1 cellular context compared by ENCODE assay signal in the genomic region with DNA sequence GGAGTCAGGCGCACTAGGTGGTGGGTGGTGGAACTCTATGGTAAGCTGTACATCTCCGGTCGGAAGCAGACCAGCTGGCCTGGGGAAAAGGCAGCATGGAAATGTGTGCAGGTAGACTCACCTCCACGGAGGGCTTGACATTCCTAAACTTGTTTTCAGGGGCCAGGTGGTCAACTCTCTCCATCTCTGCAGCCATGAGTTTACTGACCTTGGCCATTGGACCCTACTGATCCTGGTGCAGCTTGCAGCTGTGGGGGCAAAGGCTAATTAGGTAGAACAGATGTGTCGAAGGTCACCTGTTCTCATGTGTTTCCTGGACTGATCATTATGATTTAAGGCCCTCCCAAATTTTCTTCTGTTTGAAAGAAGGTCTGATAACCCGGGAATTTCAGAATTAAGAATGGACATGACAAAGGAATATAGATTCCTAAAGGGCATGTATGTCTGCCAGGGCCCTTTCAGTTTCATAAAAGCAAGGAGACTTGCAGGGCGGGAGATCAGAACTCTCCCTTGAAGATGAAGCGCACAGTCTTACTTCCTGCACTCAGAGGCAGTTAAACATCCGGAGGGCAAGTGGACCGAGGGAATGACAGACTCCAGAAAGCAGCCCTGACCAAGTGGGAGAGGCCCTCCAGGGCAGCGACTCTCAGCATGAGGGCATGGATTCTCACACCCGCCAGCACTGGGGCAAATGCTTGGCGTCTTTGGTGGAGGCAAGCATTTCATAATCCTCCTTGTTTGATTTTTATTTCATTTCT.
TF ChIP-seq lines count a peak whose summit lies in the region.

No MANE protein-coding gene starts in this region.

TF ChIP-seq in HepG2, 621 proteins besides CTCF, POLR2A, EP300 and RAD21 (continued from another document and continues in another):
- TF ChIP-seq, protein P1, sequence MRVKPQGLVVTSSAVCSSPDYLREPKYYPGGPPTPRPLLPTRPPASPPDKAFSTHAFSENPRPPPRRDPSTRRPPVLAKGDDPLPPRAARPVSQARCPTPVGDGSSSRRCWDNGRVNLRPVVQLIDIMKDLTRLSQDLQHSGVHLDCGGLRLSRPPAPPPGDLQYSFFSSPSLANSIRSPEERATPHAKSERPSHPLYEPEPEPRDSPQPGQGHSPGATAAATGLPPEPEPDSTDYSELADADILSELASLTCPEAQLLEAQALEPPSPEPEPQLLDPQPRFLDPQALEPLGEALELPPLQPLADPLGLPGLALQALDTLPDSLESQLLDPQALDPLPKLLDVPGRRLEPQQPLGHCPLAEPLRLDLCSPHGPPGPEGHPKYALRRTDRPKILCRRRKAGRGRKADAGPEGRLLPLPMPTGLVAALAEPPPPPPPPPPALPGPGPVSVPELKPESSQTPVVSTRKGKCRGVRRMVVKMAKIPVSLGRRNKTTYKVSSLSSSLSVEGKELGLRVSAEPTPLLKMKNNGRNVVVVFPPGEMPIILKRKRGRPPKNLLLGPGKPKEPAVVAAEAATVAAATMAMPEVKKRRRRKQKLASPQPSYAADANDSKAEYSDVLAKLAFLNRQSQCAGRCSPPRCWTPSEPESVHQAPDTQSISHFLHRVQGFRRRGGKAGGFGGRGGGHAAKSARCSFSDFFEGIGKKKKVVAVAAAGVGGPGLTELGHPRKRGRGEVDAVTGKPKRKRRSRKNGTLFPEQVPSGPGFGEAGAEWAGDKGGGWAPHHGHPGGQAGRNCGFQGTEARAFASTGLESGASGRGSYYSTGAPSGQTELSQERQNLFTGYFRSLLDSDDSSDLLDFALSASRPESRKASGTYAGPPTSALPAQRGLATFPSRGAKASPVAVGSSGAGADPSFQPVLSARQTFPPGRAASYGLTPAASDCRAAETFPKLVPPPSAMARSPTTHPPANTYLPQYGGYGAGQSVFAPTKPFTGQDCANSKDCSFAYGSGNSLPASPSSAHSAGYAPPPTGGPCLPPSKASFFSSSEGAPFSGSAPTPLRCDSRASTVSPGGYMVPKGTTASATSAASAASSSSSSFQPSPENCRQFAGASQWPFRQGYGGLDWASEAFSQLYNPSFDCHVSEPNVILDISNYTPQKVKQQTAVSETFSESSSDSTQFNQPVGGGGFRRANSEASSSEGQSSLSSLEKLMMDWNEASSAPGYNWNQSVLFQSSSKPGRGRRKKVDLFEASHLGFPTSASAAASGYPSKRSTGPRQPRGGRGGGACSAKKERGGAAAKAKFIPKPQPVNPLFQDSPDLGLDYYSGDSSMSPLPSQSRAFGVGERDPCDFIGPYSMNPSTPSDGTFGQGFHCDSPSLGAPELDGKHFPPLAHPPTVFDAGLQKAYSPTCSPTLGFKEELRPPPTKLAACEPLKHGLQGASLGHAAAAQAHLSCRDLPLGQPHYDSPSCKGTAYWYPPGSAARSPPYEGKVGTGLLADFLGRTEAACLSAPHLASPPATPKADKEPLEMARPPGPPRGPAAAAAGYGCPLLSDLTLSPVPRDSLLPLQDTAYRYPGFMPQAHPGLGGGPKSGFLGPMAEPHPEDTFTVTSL (CRISPR knock-in tag; IDR thresholded peaks at IDR 0.05; ENCODE audit: borderline replicate concordance), result peak; percentile 54; the same call in 1 of the 2 replicates
- TF ChIP-seq HDAC2 (CRISPR knock-in tag; IDR thresholded peaks at IDR 0.05), result 0 out of 2 replicates have a peak, but pooled peaks have one; percentile 21
- peak; percentile 12; the same call in 1 of the 2 replicates for TF ChIP-seq ETV5 (CRISPR knock-in tag; IDR thresholded peaks at IDR 0.05; ENCODE audit: borderline replicate concordance)
- no peak for TF ChIP-seq ZNF460 (CRISPR knock-in tag; IDR thresholded peaks at IDR 0.05; ENCODE audit: borderline replicate concordance)
- no peak for TF ChIP-seq SP5 (CRISPR knock-in tag; IDR thresholded peaks at IDR 0.05; ENCODE audit: borderline replicate concordance, low read depth)
- TF ChIP-seq, protein P2, sequence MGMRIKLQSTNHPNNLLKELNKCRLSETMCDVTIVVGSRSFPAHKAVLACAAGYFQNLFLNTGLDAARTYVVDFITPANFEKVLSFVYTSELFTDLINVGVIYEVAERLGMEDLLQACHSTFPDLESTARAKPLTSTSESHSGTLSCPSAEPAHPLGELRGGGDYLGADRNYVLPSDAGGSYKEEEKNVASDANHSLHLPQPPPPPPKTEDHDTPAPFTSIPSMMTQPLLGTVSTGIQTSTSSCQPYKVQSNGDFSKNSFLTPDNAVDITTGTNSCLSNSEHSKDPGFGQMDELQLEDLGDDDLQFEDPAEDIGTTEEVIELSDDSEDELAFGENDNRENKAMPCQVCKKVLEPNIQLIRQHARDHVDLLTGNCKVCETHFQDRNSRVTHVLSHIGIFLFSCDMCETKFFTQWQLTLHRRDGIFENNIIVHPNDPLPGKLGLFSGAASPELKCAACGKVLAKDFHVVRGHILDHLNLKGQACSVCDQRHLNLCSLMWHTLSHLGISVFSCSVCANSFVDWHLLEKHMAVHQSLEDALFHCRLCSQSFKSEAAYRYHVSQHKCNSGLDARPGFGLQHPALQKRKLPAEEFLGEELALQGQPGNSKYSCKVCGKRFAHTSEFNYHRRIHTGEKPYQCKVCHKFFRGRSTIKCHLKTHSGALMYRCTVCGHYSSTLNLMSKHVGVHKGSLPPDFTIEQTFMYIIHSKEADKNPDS (CRISPR knock-in tag; IDR thresholded peaks at IDR 0.05), result no peak
- no peak for TF ChIP-seq MYNN (CRISPR knock-in tag; IDR thresholded peaks at IDR 0.05; ENCODE audit: low read depth)
- TF ChIP-seq, protein P3, sequence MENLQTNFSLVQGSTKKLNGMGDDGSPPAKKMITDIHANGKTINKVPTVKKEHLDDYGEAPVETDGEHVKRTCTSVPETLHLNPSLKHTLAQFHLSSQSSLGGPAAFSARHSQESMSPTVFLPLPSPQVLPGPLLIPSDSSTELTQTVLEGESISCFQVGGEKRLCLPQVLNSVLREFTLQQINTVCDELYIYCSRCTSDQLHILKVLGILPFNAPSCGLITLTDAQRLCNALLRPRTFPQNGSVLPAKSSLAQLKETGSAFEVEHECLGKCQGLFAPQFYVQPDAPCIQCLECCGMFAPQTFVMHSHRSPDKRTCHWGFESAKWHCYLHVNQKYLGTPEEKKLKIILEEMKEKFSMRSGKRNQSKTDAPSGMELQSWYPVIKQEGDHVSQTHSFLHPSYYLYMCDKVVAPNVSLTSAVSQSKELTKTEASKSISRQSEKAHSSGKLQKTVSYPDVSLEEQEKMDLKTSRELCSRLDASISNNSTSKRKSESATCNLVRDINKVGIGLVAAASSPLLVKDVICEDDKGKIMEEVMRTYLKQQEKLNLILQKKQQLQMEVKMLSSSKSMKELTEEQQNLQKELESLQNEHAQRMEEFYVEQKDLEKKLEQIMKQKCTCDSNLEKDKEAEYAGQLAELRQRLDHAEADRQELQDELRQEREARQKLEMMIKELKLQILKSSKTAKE (CRISPR knock-in tag; IDR thresholded peaks at IDR 0.05; ENCODE audit: borderline replicate concordance), result no peak
- TF ChIP-seq ZMYM4 (CRISPR knock-in tag; IDR thresholded peaks at IDR 0.05), result peak; percentile 47; the same call in 1 of the 2 replicates
- TF ChIP-seq ELF3 (CRISPR knock-in tag; IDR thresholded peaks at IDR 0.05), result 0 out of 2 replicates have a peak, but pooled peaks have one; percentile 21
- no peak for TF ChIP-seq ZNF20 (CRISPR knock-in tag; IDR thresholded peaks at IDR 0.05)
- TF ChIP-seq, protein P4, sequence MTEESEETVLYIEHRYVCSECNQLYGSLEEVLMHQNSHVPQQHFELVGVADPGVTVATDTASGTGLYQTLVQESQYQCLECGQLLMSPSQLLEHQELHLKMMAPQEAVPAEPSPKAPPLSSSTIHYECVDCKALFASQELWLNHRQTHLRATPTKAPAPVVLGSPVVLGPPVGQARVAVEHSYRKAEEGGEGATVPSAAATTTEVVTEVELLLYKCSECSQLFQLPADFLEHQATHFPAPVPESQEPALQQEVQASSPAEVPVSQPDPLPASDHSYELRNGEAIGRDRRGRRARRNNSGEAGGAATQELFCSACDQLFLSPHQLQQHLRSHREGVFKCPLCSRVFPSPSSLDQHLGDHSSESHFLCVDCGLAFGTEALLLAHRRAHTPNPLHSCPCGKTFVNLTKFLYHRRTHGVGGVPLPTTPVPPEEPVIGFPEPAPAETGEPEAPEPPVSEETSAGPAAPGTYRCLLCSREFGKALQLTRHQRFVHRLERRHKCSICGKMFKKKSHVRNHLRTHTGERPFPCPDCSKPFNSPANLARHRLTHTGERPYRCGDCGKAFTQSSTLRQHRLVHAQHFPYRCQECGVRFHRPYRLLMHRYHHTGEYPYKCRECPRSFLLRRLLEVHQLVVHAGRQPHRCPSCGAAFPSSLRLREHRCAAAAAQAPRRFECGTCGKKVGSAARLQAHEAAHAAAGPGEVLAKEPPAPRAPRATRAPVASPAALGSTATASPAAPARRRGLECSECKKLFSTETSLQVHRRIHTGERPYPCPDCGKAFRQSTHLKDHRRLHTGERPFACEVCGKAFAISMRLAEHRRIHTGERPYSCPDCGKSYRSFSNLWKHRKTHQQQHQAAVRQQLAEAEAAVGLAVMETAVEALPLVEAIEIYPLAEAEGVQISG (CRISPR knock-in tag; IDR thresholded peaks at IDR 0.05), result 0 out of 2 replicates have a peak, but pooled peaks have one; percentile 24
- no peak for TF ChIP-seq PCBP2 (optimal IDR thresholded peaks at IDR 0.05; ENCODE audit: low read depth, low read length, poor library complexity, severe bottlenecking)
- TF ChIP-seq PPARG (CRISPR knock-in tag; conservative IDR thresholded peaks at IDR 0.05), result peak; percentile 74
- TF ChIP-seq MTF2 (CRISPR knock-in tag; IDR thresholded peaks at IDR 0.05; ENCODE audit: borderline replicate concordance), result no peak
- TF ChIP-seq MEF2D (CRISPR knock-in tag; IDR thresholded peaks at IDR 0.05), result no peak
- no peak for TF ChIP-seq SOX6 (IDR thresholded peaks at IDR 0.05)
- peak; percentile 28; the same call in 1 of the 2 replicates for TF ChIP-seq SOX6 (CRISPR knock-in tag; IDR thresholded peaks at IDR 0.05)
- TF ChIP-seq, protein P5, sequence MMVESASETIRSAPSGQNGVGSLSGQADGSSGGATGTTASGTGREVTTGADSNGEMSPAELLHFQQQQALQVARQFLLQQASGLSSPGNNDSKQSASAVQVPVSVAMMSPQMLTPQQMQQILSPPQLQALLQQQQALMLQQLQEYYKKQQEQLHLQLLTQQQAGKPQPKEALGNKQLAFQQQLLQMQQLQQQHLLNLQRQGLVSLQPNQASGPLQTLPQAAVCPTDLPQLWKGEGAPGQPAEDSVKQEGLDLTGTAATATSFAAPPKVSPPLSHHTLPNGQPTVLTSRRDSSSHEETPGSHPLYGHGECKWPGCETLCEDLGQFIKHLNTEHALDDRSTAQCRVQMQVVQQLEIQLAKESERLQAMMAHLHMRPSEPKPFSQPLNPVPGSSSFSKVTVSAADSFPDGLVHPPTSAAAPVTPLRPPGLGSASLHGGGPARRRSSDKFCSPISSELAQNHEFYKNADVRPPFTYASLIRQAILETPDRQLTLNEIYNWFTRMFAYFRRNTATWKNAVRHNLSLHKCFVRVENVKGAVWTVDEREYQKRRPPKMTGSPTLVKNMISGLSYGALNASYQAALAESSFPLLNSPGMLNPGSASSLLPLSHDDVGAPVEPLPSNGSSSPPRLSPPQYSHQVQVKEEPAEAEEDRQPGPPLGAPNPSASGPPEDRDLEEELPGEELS (CRISPR knock-in tag; IDR thresholded peaks at IDR 0.05), result no peak
- TF ChIP-seq POGZ (CRISPR knock-in tag; IDR thresholded peaks at IDR 0.05), result peak; percentile 58; the same call in 1 of the 2 replicates
- TF ChIP-seq, protein P6, sequence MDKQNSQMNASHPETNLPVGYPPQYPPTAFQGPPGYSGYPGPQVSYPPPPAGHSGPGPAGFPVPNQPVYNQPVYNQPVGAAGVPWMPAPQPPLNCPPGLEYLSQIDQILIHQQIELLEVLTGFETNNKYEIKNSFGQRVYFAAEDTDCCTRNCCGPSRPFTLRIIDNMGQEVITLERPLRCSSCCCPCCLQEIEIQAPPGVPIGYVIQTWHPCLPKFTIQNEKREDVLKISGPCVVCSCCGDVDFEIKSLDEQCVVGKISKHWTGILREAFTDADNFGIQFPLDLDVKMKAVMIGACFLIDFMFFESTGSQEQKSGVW (CRISPR knock-in tag; IDR thresholded peaks at IDR 0.05; ENCODE audit: borderline replicate concordance), result no peak
- peak; percentile 25; the same call in 1 of the 2 replicates for TF ChIP-seq SOX5 (CRISPR knock-in tag; IDR thresholded peaks at IDR 0.05; ENCODE audit: borderline replicate concordance)
- TF ChIP-seq ZBTB42 (CRISPR knock-in tag; IDR thresholded peaks at IDR 0.05), result peak; percentile 78; the same call in 1 of the 2 replicates
- TF ChIP-seq, protein P7, sequence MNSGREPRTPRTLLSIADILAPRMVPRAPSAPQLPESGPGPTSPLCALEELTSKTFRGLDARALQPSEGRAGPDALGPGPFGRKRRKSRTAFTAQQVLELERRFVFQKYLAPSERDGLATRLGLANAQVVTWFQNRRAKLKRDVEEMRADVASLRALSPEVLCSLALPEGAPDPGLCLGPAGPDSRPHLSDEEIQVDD (CRISPR knock-in tag; IDR thresholded peaks at IDR 0.05; ENCODE audit: borderline replicate concordance), result 0 out of 2 replicates have a peak, but pooled peaks have one; percentile 3
- TF ChIP-seq, protein P8, sequence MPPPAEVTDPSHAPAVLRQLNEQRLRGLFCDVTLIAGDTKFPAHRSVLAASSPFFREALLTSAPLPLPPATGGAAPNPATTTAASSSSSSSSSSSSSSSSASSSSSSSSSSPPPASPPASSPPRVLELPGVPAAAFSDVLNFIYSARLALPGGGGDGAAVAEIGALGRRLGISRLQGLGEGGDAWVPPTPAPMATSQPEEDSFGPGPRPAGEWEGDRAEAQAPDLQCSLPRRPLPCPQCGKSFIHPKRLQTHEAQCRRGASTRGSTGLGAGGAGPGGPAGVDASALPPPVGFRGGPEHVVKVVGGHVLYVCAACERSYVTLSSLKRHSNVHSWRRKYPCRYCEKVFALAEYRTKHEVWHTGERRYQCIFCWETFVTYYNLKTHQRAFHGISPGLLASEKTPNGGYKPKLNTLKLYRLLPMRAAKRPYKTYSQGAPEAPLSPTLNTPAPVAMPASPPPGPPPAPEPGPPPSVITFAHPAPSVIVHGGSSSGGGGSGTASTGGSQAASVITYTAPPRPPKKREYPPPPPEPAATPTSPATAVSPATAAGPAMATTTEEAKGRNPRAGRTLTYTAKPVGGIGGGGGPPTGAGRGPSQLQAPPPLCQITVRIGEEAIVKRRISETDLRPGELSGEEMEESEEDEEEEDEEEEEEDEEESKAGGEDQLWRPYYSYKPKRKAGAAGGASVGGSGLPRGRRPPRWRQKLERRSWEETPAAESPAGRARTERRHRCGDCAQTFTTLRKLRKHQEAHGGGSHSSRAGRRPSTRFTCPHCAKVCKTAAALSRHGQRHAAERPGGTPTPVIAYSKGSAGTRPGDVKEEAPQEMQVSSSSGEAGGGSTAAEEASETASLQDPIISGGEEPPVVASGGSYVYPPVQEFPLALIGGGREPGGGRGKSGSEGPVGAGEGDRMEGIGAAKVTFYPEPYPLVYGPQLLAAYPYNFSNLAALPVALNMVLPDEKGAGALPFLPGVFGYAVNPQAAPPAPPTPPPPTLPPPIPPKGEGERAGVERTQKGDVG (CRISPR knock-in tag; IDR thresholded peaks at IDR 0.05; ENCODE audit: borderline replicate concordance), result 0 out of 2 replicates have a peak, but pooled peaks have one; percentile 5
- no peak for TF ChIP-seq ZNF761 (CRISPR knock-in tag; conservative IDR thresholded peaks at IDR 0.05)
- 0 out of 2 replicates have a peak, but pooled peaks have one; percentile 62 for TF ChIP-seq NCOR1 (IDR thresholded peaks at IDR 0.05; ENCODE audit: borderline replicate concordance, low read length)
- TF ChIP-seq, protein P9, sequence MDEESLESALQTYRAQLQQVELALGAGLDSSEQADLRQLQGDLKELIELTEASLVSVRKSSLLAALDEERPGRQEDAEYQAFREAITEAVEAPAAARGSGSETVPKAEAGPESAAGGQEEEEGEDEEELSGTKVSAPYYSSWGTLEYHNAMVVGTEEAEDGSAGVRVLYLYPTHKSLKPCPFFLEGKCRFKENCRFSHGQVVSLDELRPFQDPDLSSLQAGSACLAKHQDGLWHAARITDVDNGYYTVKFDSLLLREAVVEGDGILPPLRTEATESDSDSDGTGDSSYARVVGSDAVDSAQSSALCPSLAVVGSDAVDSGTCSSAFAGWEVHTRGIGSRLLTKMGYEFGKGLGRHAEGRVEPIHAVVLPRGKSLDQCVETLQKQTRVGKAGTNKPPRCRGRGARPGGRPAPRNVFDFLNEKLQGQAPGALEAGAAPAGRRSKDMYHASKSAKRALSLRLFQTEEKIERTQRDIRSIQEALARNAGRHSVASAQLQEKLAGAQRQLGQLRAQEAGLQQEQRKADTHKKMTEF (CRISPR knock-in tag; IDR thresholded peaks at IDR 0.05), result no peak
- TF ChIP-seq CEBPB (IDR thresholded peaks at IDR 0.05; ENCODE audit: borderline replicate concordance, low read depth, low read length), result no peak
